ENCODE assay signal across 10 cellular contexts in the genomic region with DNA sequence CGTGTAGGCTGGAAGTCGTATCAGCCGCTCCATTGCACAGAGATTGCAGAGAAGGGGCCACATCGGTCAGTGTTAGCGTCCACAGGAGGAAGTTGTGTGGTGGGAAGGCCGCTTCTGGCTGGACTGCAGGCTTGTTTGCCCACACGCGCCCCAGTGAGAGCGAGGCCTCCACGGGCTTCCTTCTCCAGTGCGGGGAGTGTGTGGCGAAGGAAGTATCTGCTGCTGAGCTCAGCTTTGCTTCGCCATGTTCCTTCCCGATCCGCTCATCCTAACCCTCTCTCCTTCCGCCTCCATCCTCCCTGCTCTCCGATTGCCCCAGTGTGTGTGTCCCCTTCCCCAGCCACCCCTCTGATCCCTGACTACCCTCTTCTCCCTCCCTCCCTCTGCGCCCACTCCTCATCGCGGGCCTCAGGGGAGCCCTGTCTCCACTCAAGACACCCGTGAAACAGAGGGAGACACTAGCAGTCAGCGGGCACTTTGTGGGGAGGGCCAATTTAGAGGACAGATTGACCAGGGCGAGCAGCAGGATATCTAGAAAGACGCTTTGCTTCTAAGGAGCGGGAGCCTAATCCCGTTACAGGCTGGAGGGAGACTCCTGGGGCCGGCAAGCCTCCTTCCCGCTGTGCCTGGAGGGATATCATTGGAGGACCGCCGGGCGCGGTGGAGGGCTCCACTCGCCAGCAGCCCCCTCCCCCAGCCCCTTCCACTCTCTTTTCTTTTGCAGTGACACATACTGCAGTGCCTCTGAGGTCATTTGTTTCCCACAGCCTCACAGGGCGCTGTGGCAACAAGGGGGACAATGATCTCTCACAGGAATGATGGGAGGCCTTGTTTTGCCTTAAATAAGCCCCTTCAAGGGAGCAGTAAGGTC.
DNase-seq lines count a peak whose midpoint lies in the region; ATAC-seq and TF ChIP-seq lines count a peak whose summit lies in the region.
"Had no signal": no experiment of that assay in that cellular context is flagged by ENCODE, and none has a peak within 500 bp of the region (broad histone marks: within the 10 kb centered on the region; RNA-seq: fewer than 3 reads in every experiment).

No MANE protein-coding gene starts in this region.

- DNase-seq in MV-4-11 (lab: John Stamatoyannopoulos, UW), result peak; percentile 36
- DNase-seq in medulla oblongata (ENCODE audit: extremely low spot score), result peak; percentile 75
- DNase-seq in activated CD4-positive, alpha-beta memory T cell treated with anti-CD3 and anti-CD28 coated beads for 36 hours, result no peak
- no peak for DNase-seq in foreskin fibroblast
- DNase-seq: activated gamma-delta T cell, NCI-H1417 treated with DMSO at 0.1 percent for 48 hours had no signal

- H3K4me1 ChIP-seq in ectodermal cell (ENCODE audit: control insufficient read depth, insufficient read depth, low read length) (peaks cover 58% of the 10 kb centered on the region), stomach smooth muscle (ENCODE audit: control insufficient read depth, insufficient read depth, low read length) (peaks cover 31% of the 10 kb centered on the region)

- no peak for TF ChIP-seq CTCF in foreskin fibroblast (IDR thresholded peaks at IDR 0.05; ENCODE audit: low read depth, low read length)

- H3K27ac ChIP-seq in ectodermal cell (ENCODE audit: insufficient read depth, low read depth, low read length, poor library complexity, severe bottlenecking), result peak overlapping the region; percentile 99
- peak overlapping the region; percentile 50 for H3K27ac ChIP-seq in stomach smooth muscle (ENCODE audit: low read length)

- H3K4me3 Mint-ChIP-seq in activated CD4-positive, alpha-beta memory T cell treated with anti-CD3 and anti-CD28 coated beads for 36 hours, result no peak overlapping the region

- no peaks in the 10 kb centered on the region for H3K27me3 ChIP-seq in ectodermal cell (ENCODE audit: control insufficient read depth, insufficient read depth, low read length, poor library complexity, severe bottlenecking)
- no peaks in the 10 kb centered on the region for H3K27me3 ChIP-seq in stomach smooth muscle (ENCODE audit: control insufficient read depth in 1 of 2, insufficient read depth in 2 of 2, low read length in 2 of 2)

- peak overlapping the region in 1 of 2 donors; percentile 11 for H3K9ac ChIP-seq in stomach smooth muscle (ENCODE audit: low read length in 2 of 2)

- H3K4me1 Mint-ChIP-seq in activated CD4-positive, alpha-beta memory T cell treated with anti-CD3 and anti-CD28 coated beads for 36 hours (ENCODE audit: low read depth), result peaks cover 30% of the 10 kb centered on the region

- WGBS in ectodermal cell, 2 experiments, result 5 to 7% methylated on average over 34 of the region's 34 CpGs

- H3K4me3 ChIP-seq in ectodermal cell (ENCODE audit: insufficient read depth, low read depth, low read length) (peak overlapping the region; percentile 18), stomach smooth muscle (ENCODE audit: low read length in 2 of 2) (no peak overlapping the region), foreskin fibroblast (ENCODE audit: low read depth in 1 of 2, low read length in 2 of 2) (no peak overlapping the region)

- H3K9me3 Mint-ChIP-seq in activated CD4-positive, alpha-beta memory T cell treated with anti-CD3 and anti-CD28 coated beads for 36 hours, result no peaks in the 10 kb centered on the region

- H3K36me3 ChIP-seq in ectodermal cell (ENCODE audit: control insufficient read depth, insufficient read depth, low read length) (no peaks in the 10 kb centered on the region), stomach smooth muscle (ENCODE audit: control insufficient read depth in 2 of 2, insufficient read depth in 2 of 2, low read length in 2 of 2) (no peaks in the 10 kb centered on the region)

- H3K9me3 ChIP-seq in ectodermal cell (ENCODE audit: control insufficient read depth, low read length), result no peaks in the 10 kb centered on the region
- H3K9me3 ChIP-seq in stomach smooth muscle (ENCODE audit: control insufficient read depth in 2 of 2, low read length in 2 of 2), result no peaks in the 10 kb centered on the region

- POLR2A ChIA-PET in activated CD4-positive, alpha-beta memory T cell treated with anti-CD3 and anti-CD28 coated beads for 36 hours (lab: Charles Lee), result no interaction called here

- no peaks in the 10 kb centered on the region for H3K27me3 Mint-ChIP-seq in activated CD4-positive, alpha-beta memory T cell treated with anti-CD3 and anti-CD28 coated beads for 36 hours

- H3K27ac Mint-ChIP-seq in activated CD4-positive, alpha-beta memory T cell treated with anti-CD3 and anti-CD28 coated beads for 36 hours, result no peak overlapping the region

- CTCF ChIA-PET in activated CD4-positive, alpha-beta memory T cell treated with anti-CD3 and anti-CD28 coated beads for 36 hours (lab: Charles Lee), result no interaction called here

- no peak for TF ChIP-seq POLR2A in GM18505 (IDR thresholded peaks at IDR 0.05; ENCODE audit: borderline replicate concordance, extremely low read depth, insufficient read depth, insufficient read length)

- ATAC-seq in GM18505 (IDR thresholded peaks at IDR 0.05; ENCODE audit: unreplicated experiment) (no peak), HG02840 (IDR thresholded peaks at IDR 0.05; ENCODE audit: low FRiP score, unreplicated experiment) (no peak)

- intact Hi-C loops in activated CD4-positive, alpha-beta memory T cell treated with anti-CD3 and anti-CD28 coated beads for 36 hours (cut with micrococcal nuclease), result no loop called here

- H3K36me3 Mint-ChIP-seq in activated CD4-positive, alpha-beta memory T cell treated with anti-CD3 and anti-CD28 coated beads for 36 hours, result no peaks in the 10 kb centered on the region

Comparison
In these comparisons a context has a peak if more than half of its experiments do, and no peak if none do; other contexts are left out.
1. DNase-seq: peak in MV-4-11 (single experiment) and medulla oblongata (single experiment); none in activated CD4-positive, alpha-beta memory T cell treated with anti-CD3 and anti-CD28 coated beads for 36 hours (single experiment) and foreskin fibroblast (0 of 2).